In the genomic region with DNA sequence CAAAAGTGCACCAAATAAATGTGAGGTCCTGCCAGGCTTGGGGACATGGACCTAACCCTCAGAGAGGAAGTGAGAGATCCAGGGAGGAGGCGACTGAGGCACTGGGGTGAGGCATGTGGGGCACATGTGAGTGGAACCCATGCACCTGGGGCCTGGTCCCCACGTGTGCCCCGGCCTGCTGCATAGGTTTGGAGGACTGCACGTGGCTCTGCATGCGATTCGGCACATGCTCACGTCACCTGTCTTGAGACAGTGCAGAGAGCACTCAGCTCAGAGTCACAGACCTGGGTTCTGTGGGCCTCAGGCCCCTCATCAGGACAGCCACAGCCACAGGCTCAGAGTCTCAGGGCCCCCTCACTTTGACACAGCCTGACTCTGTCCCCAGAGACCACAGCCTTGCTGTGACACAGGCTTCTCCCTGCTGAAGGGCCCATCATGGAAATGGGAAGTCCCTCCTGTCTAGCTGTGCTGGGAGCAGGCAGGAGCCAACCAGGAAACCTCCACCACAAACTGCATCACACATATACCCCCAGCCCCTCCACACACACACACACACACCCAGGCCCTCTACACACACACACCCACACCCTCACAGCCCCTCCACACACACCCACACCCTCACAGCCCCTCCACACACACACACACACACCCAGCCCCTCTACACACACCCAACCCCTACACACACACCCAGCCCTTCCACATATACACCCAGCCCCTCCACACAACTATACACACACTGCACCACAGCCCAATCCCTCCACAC, we compare ENCODE assay signal across 14 cellular contexts. TPM values are rescaled to one million over a fixed set of nuclear protein-coding genes. Genes with fewer than 3 reads are reported as not detected.
A peak's percentile ranks its signal among the peaks of the same experiment; 100 is the strongest.
DNase-seq lines count a peak whose midpoint lies in the region; ATAC-seq and TF ChIP-seq lines count a peak whose summit lies in the region.
"Had no signal": no experiment of that assay in that cellular context is flagged by ENCODE, and none has a peak within 500 bp of the region (broad histone marks: within the 10 kb centered on the region; RNA-seq: fewer than 3 reads in every experiment).

No MANE protein-coding gene starts in this region.

- H3K27ac Mint-ChIP-seq in activated T-helper 17 cell treated with anti-CD3 and anti-CD28 coated beads, Interleukin-2, amount 50 U/mL, for 72 hours = peak overlapping the region; percentile 93

- H3K9me3 ChIP-seq in osteoblast (ENCODE audit: low read depth, low read length) = no peaks in the 10 kb centered on the region
- H3K9me3 ChIP-seq in heart right ventricle = no peaks in the 10 kb centered on the region
- H3K9me3 ChIP-seq: A549, prostate gland, tibial nerve had no signal

- DNase-seq in NCI-H82 (lab: John Stamatoyannopoulos, UW) (peak; percentile 30), NCI-H82 treated with DMSO at 0.1 percent for 48 hours (lab: John Stamatoyannopoulos, UW; ENCODE audit: unreplicated experiment) (no peak), osteoblast (ENCODE audit: insufficient read length, low spot score, missing footprints) (peak; percentile 82), heart right ventricle (no peak), D341Med (ENCODE audit: low spot score) (no peak)
- DNase-seq: activated CD4-positive, alpha-beta T cell treated with anti-CD3 and anti-CD28 coated beads, Interleukin-2, amount 50 U/mL, for 4 hours; left cardiac atrium; stimulated activated CD4-positive, alpha-beta T cell treated with anti-CD3 and anti-CD28 coated beads, Interleukin-4, amount 100 ng/mL, for 4 hours had no signal

- H3K9me3 Mint-ChIP-seq in activated T-helper 17 cell treated with anti-CD3 and anti-CD28 coated beads, Interleukin-2, amount 50 U/mL, for 72 hours = no peaks in the 10 kb centered on the region

- H3K4me1 ChIP-seq in osteoblast (ENCODE audit: insufficient read depth, low read length) (peaks cover 14% of the 10 kb centered on the region), heart right ventricle (peaks cover 0 to 27% (median 6%) of the 10 kb centered on the region in 9 donors)

- no peak for TF ChIP-seq CTCF in osteoblast (IDR thresholded peaks at IDR 0.05; ENCODE audit: extremely low read depth, low read depth, low read length)
- no peak for TF ChIP-seq CTCF in heart right ventricle (IDR thresholded peaks at IDR 0.05)

- intact Hi-C loops in heart right ventricle (cut with DNase I) = loop anchor here in 3 of 10 donors (10.0 kb wide), 2 partner anchors 278 to 288 kb away; a partner anchor contains a TSS

- no peak overlapping the region for H3K4me3 Mint-ChIP-seq in activated T-helper 17 cell treated with anti-CD3 and anti-CD28 coated beads, Interleukin-2, amount 50 U/mL, for 72 hours

- 85 to 91% methylated on average over 7 of the region's 7 CpGs for WGBS in heart right ventricle, 2 donors

- H2AFZ ChIP-seq in osteoblast (ENCODE audit: low read length) = no peak overlapping the region

- peaks cover 18% of the 10 kb centered on the region for H3K4me1 Mint-ChIP-seq in activated T-helper 17 cell treated with anti-CD3 and anti-CD28 coated beads, Interleukin-2, amount 50 U/mL, for 72 hours

- H3K4me2 ChIP-seq in osteoblast (ENCODE audit: insufficient read depth, low read length) = no peak overlapping the region
- H3K4me2 ChIP-seq: A549 had no signal

- H3K4me3 ChIP-seq in osteoblast (ENCODE audit: insufficient read depth, low read length) (no peak overlapping the region), heart right ventricle (no peak overlapping the region)
- H3K4me3 ChIP-seq: A549, prostate gland, tibial nerve had no signal

- H3K27me3 ChIP-seq in osteoblast (ENCODE audit: insufficient read depth, low read length) (no peaks in the 10 kb centered on the region), heart right ventricle (no peaks in the 10 kb centered on the region)
- H3K27me3 ChIP-seq: tibial nerve had no signal

- peaks cover 11% of the 10 kb centered on the region for H3K79me2 ChIP-seq in osteoblast (ENCODE audit: insufficient read depth, low read length)

- no peaks in the 10 kb centered on the region for H4K20me1 ChIP-seq in osteoblast (ENCODE audit: insufficient read depth, low read length)

- H3K27me3 Mint-ChIP-seq in activated T-helper 17 cell treated with anti-CD3 and anti-CD28 coated beads, Interleukin-2, amount 50 U/mL, for 72 hours = no peaks in the 10 kb centered on the region

- peaks cover 11% of the 10 kb centered on the region for H3K36me3 Mint-ChIP-seq in activated T-helper 17 cell treated with anti-CD3 and anti-CD28 coated beads, Interleukin-2, amount 50 U/mL, for 72 hours (ENCODE audit: low read depth)

- H3K36me3 ChIP-seq in osteoblast (ENCODE audit: insufficient read depth, low read length) (peaks cover 6% of the 10 kb centered on the region), heart right ventricle (peaks cover 0 to 60% (median 10%) of the 10 kb centered on the region in 9 donors)
- H3K36me3 ChIP-seq: prostate gland had no signal

- no peak overlapping the region for H3K27ac ChIP-seq in osteoblast (ENCODE audit: low read depth, low read length)
- H3K27ac ChIP-seq in heart right ventricle = no peak overlapping the region
- H3K27ac ChIP-seq: prostate gland had no signal

- ATAC-seq in HG02610 (IDR thresholded peaks at IDR 0.05; ENCODE audit: unreplicated experiment) (peak; percentile 28), HG02870 (IDR thresholded peaks at IDR 0.05; ENCODE audit: unreplicated experiment) (no peak), heart right ventricle (no peak)
- no peak for ATAC-seq in activated T-helper 17 cell treated with anti-CD3 and anti-CD28 coated beads, Interleukin-2, amount 50 U/mL, for 72 hours (replicated peaks)
- ATAC-seq: left cardiac atrium had no signal

RNA-seq across cellular contexts. Expression of a gene that starts 48.2 kb away (rescaled TPM):
- 10 to 100 TPM; 15.3 to 20.6 TPM for total RNA-seq in activated T-helper 17 cell treated with anti-CD3 and anti-CD28 coated beads, Interleukin-2, amount 50 U/mL, for 72 hours
- total RNA-seq in osteoblast (6.2 and 7.6 TPM in 2 replicates), heart right ventricle (10 to 100 TPM in 9 of 10 donors, 1 to 10 TPM in 1; 9.4 to 34.4 (median 22.1) TPM)
- polyA plus RNA-seq in heart right ventricle = 10 to 100 TPM; 11.3 TPM

Comparison
In these comparisons a context has a peak if more than half of its experiments do, and no peak if none do; other contexts are left out.
1. DNase-seq: peak in NCI-H82 (single experiment) and osteoblast (single experiment); none in NCI-H82 treated with DMSO at 0.1 percent for 48 hours (single experiment), heart right ventricle (0 of 2) and D341Med (single experiment).